8 cellular contexts compared by ENCODE assay signal in the genomic region with DNA sequence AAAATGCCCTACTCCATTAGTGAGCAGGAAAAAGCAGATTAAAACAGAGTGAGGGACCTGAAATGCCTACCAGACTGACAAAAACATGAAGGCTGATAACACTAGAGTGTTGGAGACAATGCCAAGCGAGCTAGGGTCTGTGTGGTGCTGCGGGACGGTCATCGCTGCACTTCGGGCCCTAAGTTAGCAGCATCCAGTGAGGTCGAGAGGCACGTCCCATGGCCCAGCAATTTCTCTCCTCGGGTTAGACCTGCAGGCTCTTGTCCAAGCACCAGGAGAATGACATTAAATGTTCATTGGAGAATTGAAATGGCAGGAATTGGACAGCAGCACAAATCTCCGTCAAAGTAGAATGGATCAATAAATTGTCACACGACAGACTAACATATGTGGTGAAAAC.
"Had no signal": no experiment of that assay in that cellular context is flagged by ENCODE, and none has a peak within 500 bp of the region (broad histone marks: within the 10 kb centered on the region; RNA-seq: fewer than 3 reads in every experiment).

No MANE protein-coding gene starts in this region.

- ATAC-seq: GM12878 had no signal

- DNase-seq: GDM1, GF-D8 had no signal

- FAIRE-seq: G401.6, GM12878, GM12891, GM12892, GM18507, GM19239 had no signal

- H3K4me3 ChIP-seq: GM12878 had no signal
